Comparison of ENCODE assay signal across 20 cellular contexts in genomic region chr20:48708116-48708515, GRCh38.
DNase-seq lines count a peak whose midpoint lies in the region; ATAC-seq and TF ChIP-seq lines count a peak whose summit lies in the region.
"Had no signal": no experiment of that assay in that cellular context is flagged by ENCODE, and none has a peak within 500 bp of the region (broad histone marks: within the 10 kb centered on the region; RNA-seq: fewer than 3 reads in every experiment).

No MANE protein-coding gene starts in this region.

- no peaks in the 10 kb centered on the region for H3K27me3 Mint-ChIP-seq in activated naive CD8-positive, alpha-beta T cell
- no peaks in the 10 kb centered on the region for H3K27me3 Mint-ChIP-seq in activated naive CD8-positive, alpha-beta T cell treated with anti-CD3 and anti-CD28 coated beads for 36 hours
- no peaks in the 10 kb centered on the region for H3K27me3 Mint-ChIP-seq in activated naive CD8-positive, alpha-beta T cell treated with anti-CD3 and anti-CD28 coated beads, Interleukin-2, amount 10 ng/mL, durations not matched to agents 7 days and 5 days
- H3K27me3 Mint-ChIP-seq in immature natural killer cell (ENCODE audit: low read depth in 3 of 3) (peaks cover 1 to 25% (median 2%) of the 10 kb centered on the region in 3 donors), type B pancreatic cell (peaks cover 15% of the 10 kb centered on the region)
- H3K27me3 Mint-ChIP-seq: activated CD4-positive, alpha-beta T cell treated with anti-CD3 and anti-CD28 coated beads for 36 hours had no signal

- peaks cover 56% of the 10 kb centered on the region for H3K4me1 Mint-ChIP-seq in activated naive CD8-positive, alpha-beta T cell (ENCODE audit: low read depth)
- H3K4me1 Mint-ChIP-seq in activated naive CD8-positive, alpha-beta T cell treated with anti-CD3 and anti-CD28 coated beads for 36 hours, result peaks cover 51% of the 10 kb centered on the region
- peaks cover 61% of the 10 kb centered on the region for H3K4me1 Mint-ChIP-seq in activated naive CD8-positive, alpha-beta T cell treated with anti-CD3 and anti-CD28 coated beads, Interleukin-2, amount 10 ng/mL, durations not matched to agents 7 days and 5 days
- peaks cover 97 to 99% of the 10 kb centered on the region in 2 donors for H3K4me1 Mint-ChIP-seq in immature natural killer cell
- peaks cover 20% of the 10 kb centered on the region for H3K4me1 Mint-ChIP-seq in type B pancreatic cell (ENCODE audit: unreplicated experiment)

- H3K9me3 Mint-ChIP-seq in activated naive CD8-positive, alpha-beta T cell (ENCODE audit: low read depth), result no peaks in the 10 kb centered on the region
- no peaks in the 10 kb centered on the region for H3K9me3 Mint-ChIP-seq in activated naive CD8-positive, alpha-beta T cell treated with anti-CD3 and anti-CD28 coated beads for 36 hours
- no peaks in the 10 kb centered on the region for H3K9me3 Mint-ChIP-seq in activated naive CD8-positive, alpha-beta T cell treated with anti-CD3 and anti-CD28 coated beads, Interleukin-2, amount 10 ng/mL, durations not matched to agents 7 days and 5 days
- H3K9me3 Mint-ChIP-seq in immature natural killer cell (no peaks in the 10 kb centered on the region), type B pancreatic cell (no peaks in the 10 kb centered on the region)

- peak overlapping the region; percentile 85 for H3K27ac ChIP-seq in temporal lobe (ENCODE audit: low read depth, low read length)
- H3K27ac ChIP-seq: A549, prostate gland had no signal

- no peak for DNase-seq in activated naive CD8-positive, alpha-beta T cell treated with anti-CD3 and anti-CD28 coated beads for 36 hours
- peak; percentile 21 for DNase-seq in activated naive CD8-positive, alpha-beta T cell treated with anti-CD3 and anti-CD28 coated beads, Interleukin-2, amount 10 ng/mL, durations not matched to agents 7 days and 5 days
- DNase-seq in immature natural killer cell, result no peak
- no peak for DNase-seq in NCI-H446 (lab: John Stamatoyannopoulos, UW)
- no peak for DNase-seq in type B pancreatic cell (ENCODE audit: extremely low spot score, unreplicated experiment)
- DNase-seq: activated CD4-positive, alpha-beta T cell treated with anti-CD3 and anti-CD28 coated beads for 36 hours; activated gamma-delta T cell treated with Interleukin-2 at 50 U/mL for 16 hours; C1 segment of cervical spinal cord; heart right ventricle; left ventricle myocardium superior; MG63; mucosa of descending colon; NCI-H1417 treated with DMSO at 0.1 percent for 48 hours; NCI-H2171; stimulated activated CD4-positive, alpha-beta T cell treated with anti-CD3 and anti-CD28 coated beads, Interleukin-4, amount 100 ng/mL, for 1 hour had no signal

- ATAC-seq in activated naive CD8-positive, alpha-beta T cell treated with anti-CD3 and anti-CD28 coated beads, Interleukin-2, amount 10 ng/mL, durations not matched to agents 7 days and 5 days (ENCODE audit: low read depth), result no peak
- no peak for ATAC-seq in GM18858 (IDR thresholded peaks at IDR 0.05; ENCODE audit: unreplicated experiment)
- ATAC-seq: A549; activated CD4-positive, alpha-beta T cell treated with anti-CD3 and anti-CD28 coated beads for 36 hours; heart right ventricle; left ventricle myocardium superior; mucosa of descending colon had no signal

- POLR2A ChIA-PET in activated naive CD8-positive, alpha-beta T cell treated with anti-CD3 and anti-CD28 coated beads, Interleukin-2, amount 10 ng/mL, durations not matched to agents 7 days and 5 days (lab: Charles Lee), result interaction anchor here (3.2 kb wide), 1 partner anchor 9 kb away, joined by 11 read pairs; no protein-coding TSS in a partner anchor

- no peak for TF ChIP-seq CTCF in type B pancreatic cell (conservative IDR thresholded peaks at IDR 0.05)

- H3K27ac Mint-ChIP-seq in activated naive CD8-positive, alpha-beta T cell, result peak overlapping the region; percentile 43
- H3K27ac Mint-ChIP-seq in activated naive CD8-positive, alpha-beta T cell treated with anti-CD3 and anti-CD28 coated beads for 36 hours, result no peak overlapping the region
- H3K27ac Mint-ChIP-seq in activated naive CD8-positive, alpha-beta T cell treated with anti-CD3 and anti-CD28 coated beads, Interleukin-2, amount 10 ng/mL, durations not matched to agents 7 days and 5 days, result peak overlapping the region; percentile 81
- H3K27ac Mint-ChIP-seq in immature natural killer cell (peak overlapping the region; percentile 39 to 87 (median 74)), type B pancreatic cell (no peak overlapping the region)

- H3K4me3 Mint-ChIP-seq in activated naive CD8-positive, alpha-beta T cell, result no peak overlapping the region
- H3K4me3 Mint-ChIP-seq in activated naive CD8-positive, alpha-beta T cell treated with anti-CD3 and anti-CD28 coated beads for 36 hours, result no peak overlapping the region
- H3K4me3 Mint-ChIP-seq in activated naive CD8-positive, alpha-beta T cell treated with anti-CD3 and anti-CD28 coated beads, Interleukin-2, amount 10 ng/mL, durations not matched to agents 7 days and 5 days, result no peak overlapping the region
- peak overlapping the region in 1 of 5 donors; percentile 38 for H3K4me3 Mint-ChIP-seq in immature natural killer cell
- H3K4me3 Mint-ChIP-seq in type B pancreatic cell, result no peak overlapping the region
- H3K4me3 Mint-ChIP-seq: activated CD4-positive, alpha-beta T cell treated with anti-CD3 and anti-CD28 coated beads for 36 hours had no signal

- peaks cover 13% of the 10 kb centered on the region for H3K36me3 Mint-ChIP-seq in activated naive CD8-positive, alpha-beta T cell
- peaks cover 48% of the 10 kb centered on the region for H3K36me3 Mint-ChIP-seq in activated naive CD8-positive, alpha-beta T cell treated with anti-CD3 and anti-CD28 coated beads for 36 hours
- peaks cover 63% of the 10 kb centered on the region for H3K36me3 Mint-ChIP-seq in activated naive CD8-positive, alpha-beta T cell treated with anti-CD3 and anti-CD28 coated beads, Interleukin-2, amount 10 ng/mL, durations not matched to agents 7 days and 5 days
- H3K36me3 Mint-ChIP-seq in immature natural killer cell (peaks cover 35 to 55% (median 39%) of the 10 kb centered on the region in 3 donors), type B pancreatic cell (no peaks in the 10 kb centered on the region)

Comparison
In these comparisons a context has a peak if more than half of its experiments do, and no peak if none do; other contexts are left out.
1. H3K27ac Mint-ChIP-seq: peak in activated naive CD8-positive, alpha-beta T cell (single experiment), activated naive CD8-positive, alpha-beta T cell treated with anti-CD3 and anti-CD28 coated beads, Interleukin-2, amount 10 ng/mL, durations not matched to agents 7 days and 5 days (single experiment) and immature natural killer cell (6 of 6); none in activated naive CD8-positive, alpha-beta T cell treated with anti-CD3 and anti-CD28 coated beads for 36 hours (single experiment) and type B pancreatic cell (single experiment).